ENCODE assay signal across 25 cellular contexts in the genomic region with DNA sequence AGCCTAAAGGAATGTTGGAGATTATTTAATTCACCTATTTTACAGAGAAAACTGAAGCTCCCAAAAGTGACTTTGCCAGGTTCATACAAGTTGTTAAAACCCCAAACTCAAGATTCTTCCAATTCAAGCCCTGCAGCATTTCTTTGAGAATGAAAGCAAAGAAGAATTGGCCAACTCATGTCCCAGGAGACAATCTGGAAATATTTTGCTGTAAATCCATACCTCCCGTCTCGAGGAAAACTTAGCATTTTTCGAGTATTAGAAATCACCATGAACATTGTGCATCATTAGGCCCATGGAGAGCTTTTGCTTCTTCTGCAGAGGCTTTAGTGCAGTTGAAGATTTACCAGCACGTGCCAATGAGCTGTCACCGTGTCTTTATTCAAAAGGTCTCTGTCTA.
"Had no signal": no experiment of that assay in that cellular context is flagged by ENCODE, and none has a peak within 500 bp of the region (broad histone marks: within the 10 kb centered on the region; RNA-seq: fewer than 3 reads in every experiment).

No MANE protein-coding gene starts in this region.

- H3K9me3 ChIP-seq: adrenal gland, breast epithelium, gastroesophageal sphincter, heart left ventricle, mucosa of descending colon, right lobe of liver, upper lobe of right lung had no signal

- H3K4me1 ChIP-seq: adrenal gland, breast epithelium, right lobe of liver, upper lobe of right lung had no signal

- H3K4me3 Mint-ChIP-seq: activated CD4-positive, alpha-beta T cell treated with anti-CD3 and anti-CD28 coated beads, Interleukin-2, amount 10 ng/mL, durations not matched to agents 24 days and 14 days; activated CD8-positive, alpha-beta memory T cell treated with anti-CD3 and anti-CD28 coated beads, Interleukin-2, amount 10 ng/mL, durations not matched to agents 7 days and 5 days; activated CD8-positive, alpha-beta T cell treated with anti-CD3 and anti-CD28 coated beads for 36 hours; activated naive CD4-positive, alpha-beta T cell treated with anti-CD3 and anti-CD28 coated beads, Interleukin-2, amount 50 U/mL, for 24 hours; endodermal cell had no signal

- ATAC-seq: activated CD4-positive, CD25-positive, alpha-beta regulatory T cell treated with anti-CD3 and anti-CD28 coated beads, Interleukin-2, amount 50 U/mL, for 24 hours; activated CD8-positive, alpha-beta memory T cell treated with anti-CD3 and anti-CD28 coated beads, Interleukin-2, amount 10 ng/mL, durations not matched to agents 7 days and 5 days; activated CD8-positive, alpha-beta T cell treated with anti-CD3 and anti-CD28 coated beads for 36 hours; gastroesophageal sphincter; heart left ventricle; mucosa of descending colon; right lobe of liver; SK-N-SH treated with all-trans-retinoic acid at 6 μM for 48 hours; upper lobe of right lung had no signal

- H3K27ac ChIP-seq: adrenal gland, breast epithelium, coronary artery, epithelial cell of prostate, gastroesophageal sphincter, heart left ventricle, right lobe of liver, upper lobe of right lung, VCaP had no signal

- H3K27ac Mint-ChIP-seq: activated CD4-positive, alpha-beta T cell treated with anti-CD3 and anti-CD28 coated beads, Interleukin-2, amount 10 ng/mL, durations not matched to agents 24 days and 14 days; activated CD8-positive, alpha-beta memory T cell treated with anti-CD3 and anti-CD28 coated beads, Interleukin-2, amount 10 ng/mL, durations not matched to agents 7 days and 5 days; activated CD8-positive, alpha-beta T cell treated with anti-CD3 and anti-CD28 coated beads for 36 hours; activated naive CD4-positive, alpha-beta T cell treated with anti-CD3 and anti-CD28 coated beads, Interleukin-2, amount 50 U/mL, for 24 hours; endodermal cell had no signal

- H3K36me3 Mint-ChIP-seq: activated CD8-positive, alpha-beta memory T cell treated with anti-CD3 and anti-CD28 coated beads, Interleukin-2, amount 10 ng/mL, durations not matched to agents 7 days and 5 days; activated naive CD4-positive, alpha-beta T cell treated with anti-CD3 and anti-CD28 coated beads, Interleukin-2, amount 50 U/mL, for 24 hours had no signal

- H3K4me3 ChIP-seq: adrenal gland, breast epithelium, coronary artery, gastroesophageal sphincter, heart left ventricle, mucosa of descending colon, right lobe of liver, smooth muscle cell, upper lobe of right lung had no signal

- H3K36me3 ChIP-seq: adrenal gland, breast epithelium, gastroesophageal sphincter, heart left ventricle, right lobe of liver, upper lobe of right lung had no signal

- H3K27me3 Mint-ChIP-seq: activated CD4-positive, alpha-beta T cell treated with anti-CD3 and anti-CD28 coated beads, Interleukin-2, amount 10 ng/mL, durations not matched to agents 24 days and 14 days; activated CD8-positive, alpha-beta memory T cell treated with anti-CD3 and anti-CD28 coated beads, Interleukin-2, amount 10 ng/mL, durations not matched to agents 7 days and 5 days; activated naive CD4-positive, alpha-beta T cell treated with anti-CD3 and anti-CD28 coated beads, Interleukin-2, amount 50 U/mL, for 24 hours had no signal

- H3K4me2 ChIP-seq: smooth muscle cell had no signal

- H3K9me3 Mint-ChIP-seq: activated CD4-positive, alpha-beta T cell treated with anti-CD3 and anti-CD28 coated beads, Interleukin-2, amount 10 ng/mL, durations not matched to agents 24 days and 14 days; activated CD8-positive, alpha-beta T cell treated with anti-CD3 and anti-CD28 coated beads for 36 hours; activated naive CD4-positive, alpha-beta T cell treated with anti-CD3 and anti-CD28 coated beads, Interleukin-2, amount 50 U/mL, for 24 hours had no signal

- H3K4me1 Mint-ChIP-seq: activated CD4-positive, alpha-beta T cell treated with anti-CD3 and anti-CD28 coated beads, Interleukin-2, amount 10 ng/mL, durations not matched to agents 24 days and 14 days; activated CD8-positive, alpha-beta memory T cell treated with anti-CD3 and anti-CD28 coated beads, Interleukin-2, amount 10 ng/mL, durations not matched to agents 7 days and 5 days; activated naive CD4-positive, alpha-beta T cell treated with anti-CD3 and anti-CD28 coated beads, Interleukin-2, amount 50 U/mL, for 24 hours had no signal

- DNase-seq: activated CD4-positive, alpha-beta T cell treated with anti-CD3 and anti-CD28 coated beads, Interleukin-2, amount 10 ng/mL, durations not matched to agents 24 days and 14 days; activated CD8-positive, alpha-beta memory T cell treated with anti-CD3 and anti-CD28 coated beads, Interleukin-2, amount 10 ng/mL, durations not matched to agents 7 days and 5 days; activated CD8-positive, alpha-beta T cell treated with anti-CD3 and anti-CD28 coated beads for 36 hours; activated effector memory CD4-positive, alpha-beta T cell treated with anti-CD3 and anti-CD28 coated beads, Interleukin-2, amount 50 U/mL, for 16 hours; activated T-cell treated with anti-CD3 and anti-CD28 coated beads for 4 hours; adrenal gland; endodermal cell; heart left ventricle; mesenchymal stem cell; mucosa of descending colon; nucleus accumbens; posterior cingulate gyrus; right lobe of liver; stimulated activated CD4-positive, alpha-beta T cell treated with anti-CD3 and anti-CD28 coated beads, Interleukin-4, amount 100 ng/mL, for 24 hours; stimulated activated naive CD4-positive, alpha-beta T cell treated with Interleukin-2 at 50 U/mL for 16 hours; upper lobe of right lung had no signal

- H3K27me3 ChIP-seq: adrenal gland, breast epithelium, gastroesophageal sphincter, heart left ventricle, right lobe of liver, upper lobe of right lung had no signal
